Comparison of ENCODE assay signal across 1 cellular context in genomic region chr14:91253795-91254323, GRCh38.
TF ChIP-seq lines count a peak whose summit lies in the region.

No MANE protein-coding gene starts in this region.

TF ChIP-seq in GM23338, 12 proteins besides CTCF, POLR2A, EP300 and RAD21 (continued from another document):
- TF ChIP-seq ZNF462 (CRISPR knock-in tag; IDR thresholded peaks at IDR 0.05) = no peak
TF ChIP-seq in GM23338: peak in this region for 0.
